ENCODE assay signal across 23 cellular contexts in the genomic region with DNA sequence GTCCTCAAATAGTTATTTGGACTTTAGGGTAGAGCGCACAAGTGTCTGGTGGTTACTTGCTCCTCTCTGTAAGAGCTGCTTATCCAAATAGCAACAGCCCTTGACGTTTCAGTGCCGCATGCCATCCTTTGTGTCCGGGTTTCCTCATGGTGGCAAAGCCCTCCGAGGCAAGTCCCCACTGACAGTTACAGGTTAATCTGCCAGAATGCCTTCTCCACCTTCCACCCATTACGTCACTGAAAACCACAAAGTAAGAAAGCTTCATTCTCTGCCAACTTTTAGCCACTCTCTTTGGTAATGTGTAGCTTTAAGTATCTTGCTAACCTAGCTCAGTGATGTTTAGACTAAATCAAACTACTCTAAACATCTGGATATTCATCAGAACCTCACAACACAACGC.
DNase-seq lines count a peak whose midpoint lies in the region; ATAC-seq, FAIRE-seq and TF ChIP-seq lines count a peak whose summit lies in the region.
"Had no signal": no experiment of that assay in that cellular context is flagged by ENCODE, and none has a peak within 500 bp of the region (broad histone marks: within the 10 kb centered on the region; RNA-seq: fewer than 3 reads in every experiment).

No MANE protein-coding gene starts in this region.

- no peaks in the 10 kb centered on the region for H3F3A ChIP-seq in neural progenitor cell (ENCODE audit: low read depth)

- H3K9ac ChIP-seq in neural progenitor cell, result no peak overlapping the region
- H3K9ac ChIP-seq: BLaER1 had no signal

- no peaks in the 10 kb centered on the region for H3K4me1 ChIP-seq in neural progenitor cell
- H3K4me1 ChIP-seq: A549, BLaER1 had no signal

- no peak for TF ChIP-seq POLR2A in GM12891 (IDR thresholded peaks at IDR 0.05; ENCODE audit: low read depth, low read length)

- H3K4me1 Mint-ChIP-seq in neural progenitor cell, result peaks cover 11% of the 10 kb centered on the region
- H3K4me1 Mint-ChIP-seq: CD4-positive, alpha-beta memory T cell had no signal

- no peaks in the 10 kb centered on the region for H3K9me3 Mint-ChIP-seq in neural progenitor cell
- H3K9me3 Mint-ChIP-seq: CD4-positive, alpha-beta memory T cell had no signal

- FAIRE-seq in GM12891 (lab: Jason Lieb, UNC) (peak; percentile 52), bronchial epithelial cell (lab: Jason Lieb, UNC) (no peak)
- FAIRE-seq: GM12892, GM18507, H1, RCC 7860 had no signal

- H3K27me3 Mint-ChIP-seq in neural progenitor cell (ENCODE audit: insufficient read depth, low read depth), result no peaks in the 10 kb centered on the region
- H3K27me3 Mint-ChIP-seq: CD4-positive, alpha-beta memory T cell had no signal

- no peaks in the 10 kb centered on the region for H4K20me1 ChIP-seq in neural progenitor cell (ENCODE audit: low read depth)
- H4K20me1 ChIP-seq: BLaER1 had no signal

- ATAC-seq in HG02885 (IDR thresholded peaks at IDR 0.05; ENCODE audit: poor library complexity, unreplicated experiment) (no peak), GM19328 (IDR thresholded peaks at IDR 0.05; ENCODE audit: unreplicated experiment) (no peak)
- ATAC-seq: A549, Right ventricle myocardium inferior had no signal

- no peaks in the 10 kb centered on the region for H3K79me2 ChIP-seq in neural progenitor cell (ENCODE audit: low read depth)

- H3K27ac Mint-ChIP-seq in neural progenitor cell, result no peak overlapping the region

- no peak overlapping the region for H3K4me2 ChIP-seq in neural progenitor cell
- H3K4me2 ChIP-seq: A549, BLaER1 had no signal

- H3K4me3 Mint-ChIP-seq in neural progenitor cell, result no peak overlapping the region
- H3K4me3 Mint-ChIP-seq: CD4-positive, alpha-beta memory T cell had no signal

- H3K36me3 ChIP-seq in bronchial epithelial cell (ENCODE audit: control insufficient read depth, insufficient read depth, low read length), result peaks cover 1% of the 10 kb centered on the region
- no peaks in the 10 kb centered on the region for H3K36me3 ChIP-seq in neural progenitor cell

- no peaks in the 10 kb centered on the region for H3K27me3 ChIP-seq in bronchial epithelial cell (ENCODE audit: control insufficient read depth, insufficient read depth, low read length)
- H3K27me3 ChIP-seq in neural progenitor cell, result no peaks in the 10 kb centered on the region
- H3K27me3 ChIP-seq: BLaER1, MG63 had no signal

- TF ChIP-seq CTCF in bronchial epithelial cell (IDR thresholded peaks at IDR 0.05; ENCODE audit: insufficient read depth, low read length, severe bottlenecking) (no peak), neural progenitor cell (IDR thresholded peaks at IDR 0.05) (no peak)

- H3K27ac ChIP-seq in neural progenitor cell, result no peak overlapping the region
- H3K27ac ChIP-seq: A549, BLaER1 had no signal

- peaks cover 26% of the 10 kb centered on the region for H3K36me3 Mint-ChIP-seq in neural progenitor cell

- H3K9me3 ChIP-seq in neural progenitor cell (ENCODE audit: low read depth), result no peaks in the 10 kb centered on the region
- H3K9me3 ChIP-seq: A549, BLaER1, MG63 had no signal

- no peak overlapping the region for H2AFZ ChIP-seq in neural progenitor cell (replicated peaks)

- no peak overlapping the region for H3K4me3 ChIP-seq in bronchial epithelial cell (ENCODE audit: low read depth, low read length)
- H3K4me3 ChIP-seq in neural progenitor cell, result no peak overlapping the region
- H3K4me3 ChIP-seq: A549, BLaER1, MG63 had no signal

- no peak for DNase-seq in GM12891 (ENCODE audit: insufficient read length, low spot score)
- DNase-seq in NCI-H226, result peak; percentile 50
- DNase-seq in bronchial epithelial cell (ENCODE audit: low read depth), result peak; percentile 15
- peak; percentile 12 for DNase-seq in neural progenitor cell (ENCODE audit: low spot score)
- DNase-seq in activated gamma-delta T cell treated with Interleukin-2 at 50 U/mL for 16 hours, result no peak
- DNase-seq: CD4-positive, alpha-beta memory T cell; DMS153; EL; MG63; NCI-H1092 treated with DMSO at 0.1 percent for 48 hours; NCI-H1694 treated with DMSO at 0.1 percent for 48 hours; NCI-H2107; NCI-H510A treated with DMSO at 0.1 percent for 48 hours; NCI-H774 had no signal

TF ChIP-seq in GM12891, 5 proteins besides CTCF, POLR2A, EP300 and RAD21:
- TF ChIP-seq TAF1 (IDR thresholded peaks at IDR 0.05; ENCODE audit: low read depth, low read length) (no peak), PAX5 (IDR thresholded peaks at IDR 0.05; ENCODE audit: insufficient read depth, low read length, severe bottlenecking) (no peak), SPI1 (IDR thresholded peaks at IDR 0.05; ENCODE audit: low read depth, low read length) (no peak), POU2F2 (IDR thresholded peaks at IDR 0.05; ENCODE audit: low read depth, low read length) (no peak), POLR2AphosphoS5 (IDR thresholded peaks at IDR 0.05; ENCODE audit: low read depth, low read length) (no peak)

Comparison
In these comparisons a context has a peak if more than half of its experiments do, and no peak if none do; other contexts are left out.
1. DNase-seq: peak in NCI-H226 (single experiment), bronchial epithelial cell (single experiment) and neural progenitor cell (single experiment); none in GM12891 (single experiment) and activated gamma-delta T cell treated with Interleukin-2 at 50 U/mL for 16 hours (single experiment).